ENCODE assay signal across 18 cellular contexts in genomic region chr3:49162751-49163419, GRCh38. TPM values are rescaled to one million over a fixed set of nuclear protein-coding genes. Genes with fewer than 3 reads are reported as not detected.
A peak's percentile ranks its signal among the peaks of the same experiment; 100 is the strongest.
DNase-seq lines count a peak whose midpoint lies in the region; ATAC-seq, FAIRE-seq and TF ChIP-seq lines count a peak whose summit lies in the region.
"Had no signal": no experiment of that assay in that cellular context is flagged by ENCODE, and none has a peak within 500 bp of the region (broad histone marks: within the 10 kb centered on the region; RNA-seq: fewer than 3 reads in every experiment).

No MANE protein-coding gene starts in this region.

- H2AFZ ChIP-seq in HCT116 (ENCODE audit: low read depth, low read length, poor library complexity, severe bottlenecking) (no peak overlapping the region), K562 (ENCODE audit: low read depth, low read length) (no peak overlapping the region)

- no peaks in the 10 kb centered on the region for H3K9me1 ChIP-seq in K562 (ENCODE audit: control insufficient read depth, insufficient read depth, low read length)

- no peak overlapping the region for H3K4me3 Mint-ChIP-seq in activated naive CD4-positive, alpha-beta T cell treated with anti-CD3 and anti-CD28 coated beads, Interleukin-2, amount 50 U/mL, for 24 hours
- H3K4me3 Mint-ChIP-seq: HFFc6 had no signal

- H3K9me2 ChIP-seq in HCT116 (ENCODE audit: insufficient read depth): no peaks in the 10 kb centered on the region

- peaks cover 5% of the 10 kb centered on the region for H3K36me3 Mint-ChIP-seq in activated naive CD4-positive, alpha-beta T cell treated with anti-CD3 and anti-CD28 coated beads, Interleukin-2, amount 50 U/mL, for 24 hours

- TF ChIP-seq POLR2A in HCT116 (IDR thresholded peaks at IDR 0.05; ENCODE audit: borderline replicate concordance, extremely low read depth, insufficient read depth, insufficient read length): no peak
- TF ChIP-seq POLR2A in K562 (conservative IDR thresholded peaks at IDR 0.05): 0 out of 2 replicates have a peak, but pooled peaks have one; percentile 31

- CTCF ChIA-PET in HCT116 (lab: Charles Lee) (interaction anchor here (1.1 to 2.1 kb wide), 2 partner anchors 8 to 286 kb away, joined by 3 to 6 read pairs; partner anchors contain the start of gene KLHDC8B), K562 (lab: Yijun Ruan, JAX; ENCODE audit: low intra/inter-chr PET ratio) (no interaction called here)

- H3K79me2 ChIP-seq in HCT116 (ENCODE audit: insufficient read depth, low read length) (peaks cover 32% of the 10 kb centered on the region), K562 (ENCODE audit: control insufficient read depth, insufficient read depth, low read length) (peaks cover 26% of the 10 kb centered on the region)

- 0 out of 22 replicates have a peak, but pooled peaks cover 0 to 4% (median 0%) of the 10 kb centered on the region in 11 experiments for H3K9me3 ChIP-seq in BLaER1 treated with 17β-estradiol and CSF1 and Interleukin-3, amounts not matched to agents 10 nM and 100 nM (replicated peaks in 1 of 11)
- H3K9me3 ChIP-seq in HCT116 (ENCODE audit: control insufficient read depth in 1 of 2, insufficient read depth in 1 of 2, low read depth in 1 of 2, low read length in 2 of 2): no peaks in the 10 kb centered on the region
- H3K9me3 ChIP-seq in K562 (replicated peaks; ENCODE audit: control insufficient read depth, insufficient read depth, low read depth, low read length): peaks cover 5% of the 10 kb centered on the region; the same call in 1 of the 2 replicates
- H3K9me3 ChIP-seq: HAP-1 had no signal

- no peak for FAIRE-seq in K562 (lab: Jason Lieb, UNC)
- FAIRE-seq: GM19239, H1 had no signal

- no peak overlapping the region for H3K4me3 ChIP-seq in BLaER1 treated with 17β-estradiol and CSF1 and Interleukin-3, amounts not matched to agents 10 nM and 100 nM
- no peak overlapping the region for H3K4me3 ChIP-seq in HCT116 (replicated peaks in 1 of 2; ENCODE audit: low read depth in 1 of 2, low read length in 2 of 2)
- no peak overlapping the region for H3K4me3 ChIP-seq in K562
- H3K4me3 ChIP-seq: HAP-1 had no signal

- peaks cover 49 to 71% (median 61%) of the 10 kb centered on the region in 10 experiments for H3K4me1 ChIP-seq in BLaER1 treated with 17β-estradiol and CSF1 and Interleukin-3, amounts not matched to agents 10 nM and 100 nM
- H3K4me1 ChIP-seq in HCT116 (ENCODE audit: control insufficient read depth in 1 of 2, insufficient read depth in 2 of 2, low read length in 2 of 2): peaks cover 9 to 18% of the 10 kb centered on the region in 2 experiments
- H3K4me1 ChIP-seq in K562 (replicated peaks in 1 of 2; ENCODE audit: control insufficient read depth in 2 of 2, insufficient read depth in 2 of 2, low read length in 2 of 2): peaks cover 7 to 22% of the 10 kb centered on the region in 2 experiments; a peak in 3 of 5 replicates

- H3K27me3 ChIP-seq in BLaER1 treated with 17β-estradiol and CSF1 and Interleukin-3, amounts not matched to agents 10 nM and 100 nM: no peaks in the 10 kb centered on the region
- H3K27me3 ChIP-seq in HCT116 (ENCODE audit: insufficient read depth, low read length) (no peaks in the 10 kb centered on the region), K562 (ENCODE audit: control insufficient read depth in 2 of 2, insufficient read depth in 2 of 2, low read length in 2 of 2) (no peaks in the 10 kb centered on the region)

- BruUV-seq in HCT116 (replicated peaks; lab: Mats Ljungman, UMichigan) (no TSS peak), K562 (replicated peaks; lab: Mats Ljungman, UMichigan) (no TSS peak)

- TF ChIP-seq RAD21 in HCT116 (IDR thresholded peaks at IDR 0.05; ENCODE audit: low read depth) (no peak), K562 (CRISPR knock-in tag; conservative IDR thresholded peaks at IDR 0.05 in 1 of 2, IDR thresholded peaks at IDR 0.05 in 1 of 2) (no peak)

- POLR2A ChIA-PET in HCT116 (lab: Charles Lee) (no interaction called here), K562 (lab: Yijun Ruan, JAX) (interaction anchor here (1.1 kb wide), 1 partner anchor 10 kb away, joined by 3 read pairs; no protein-coding TSS in a partner anchor)

- peak overlapping the region; percentile 41 for H3K27ac Mint-ChIP-seq in activated naive CD4-positive, alpha-beta T cell treated with anti-CD3 and anti-CD28 coated beads, Interleukin-2, amount 50 U/mL, for 24 hours
- H3K27ac Mint-ChIP-seq: HFFc6 had no signal

- H3K27me3 Mint-ChIP-seq in activated naive CD4-positive, alpha-beta T cell treated with anti-CD3 and anti-CD28 coated beads, Interleukin-2, amount 50 U/mL, for 24 hours: no peaks in the 10 kb centered on the region
- H3K27me3 Mint-ChIP-seq: CD4-positive, alpha-beta T cell had no signal

- intact Hi-C loops in HCT116 (cut with micrococcal nuclease): no loop called here
- intact Hi-C loops in K562 (cut with micrococcal nuclease): loop anchor here (10.0 kb wide), 1 partner anchor 138 kb away; the partner anchor contains the start of genes IMPDH2 and NDUFAF3
- intact Hi-C loops in sciatic nerve (cut with DNase I): no loop called here

- RAD21 ChIA-PET in HCT116 (lab: Charles Lee; ENCODE audit: low non-redundant PET in 1 of 2, low total read pairs in 2 of 2, uncharacterized antibody in 2 of 2, unreplicated experiment in 2 of 2): no interaction called here

- DNase-seq in activated naive CD4-positive, alpha-beta T cell treated with anti-CD3 and anti-CD28 coated beads, Interleukin-2, amount 50 U/mL, for 16 hours: no peak
- DNase-seq in HCT116 (ENCODE audit: low read depth, low spot score) (no peak), K562 (ENCODE audit: extremely low read depth in 1 of 4, low spot score in 3 of 4) (no peak), sciatic nerve (ENCODE audit: low spot score) (no peak)
- no peak for DNase-seq in activated CD4-positive, alpha-beta T cell treated with anti-CD3 and anti-CD28 coated beads, Interleukin-2, amount 50 U/mL, for 1 hour
- DNase-seq: 8988T; C1 segment of cervical spinal cord; Calu3; CD4-positive, alpha-beta T cell; DMS 273 treated with DMSO at 0.1 percent for 48 hours; HFFc6; IMR-90 had no signal

- no peak for TF ChIP-seq EP300 in K562 (IDR thresholded peaks at IDR 0.05; ENCODE audit: low read length)

- peak overlapping the region in 10 of 11 experiments; percentile 1 to 72 (median 58); a peak in 19 of 22 replicates for H3K27ac ChIP-seq in BLaER1 treated with 17β-estradiol and CSF1 and Interleukin-3, amounts not matched to agents 10 nM and 100 nM
- no peak overlapping the region for H3K27ac ChIP-seq in HCT116 (ENCODE audit: low read depth, low read length)
- H3K27ac ChIP-seq in K562 (ENCODE audit: extremely low read depth, low read depth, low read length): no peak overlapping the region

- H3K4me1 Mint-ChIP-seq in activated naive CD4-positive, alpha-beta T cell treated with anti-CD3 and anti-CD28 coated beads, Interleukin-2, amount 50 U/mL, for 24 hours: peaks cover 30% of the 10 kb centered on the region

- peaks cover 0 to 31% (median 5%) of the 10 kb centered on the region in 11 experiments; a peak in 7 of 22 replicates for H4K20me1 ChIP-seq in BLaER1 treated with 17β-estradiol and CSF1 and Interleukin-3, amounts not matched to agents 10 nM and 100 nM
- H4K20me1 ChIP-seq in HCT116 (ENCODE audit: insufficient read depth) (no peaks in the 10 kb centered on the region), K562 (replicated peaks; ENCODE audit: control insufficient read depth, insufficient read depth, low read length) (no peaks in the 10 kb centered on the region)

- WGBS in K562 (ENCODE audit: insufficient coverage, low coverage, missing lambda C conversion rate): 97% methylated on average over 17 of the region's 21 CpGs

- no peak for ATAC-seq in HCT116
- ATAC-seq in K562: no peak
- no peak for ATAC-seq in sciatic nerve
- no peak for ATAC-seq in HG02610 (IDR thresholded peaks at IDR 0.05; ENCODE audit: unreplicated experiment)

- H3K9me3 Mint-ChIP-seq in activated naive CD4-positive, alpha-beta T cell treated with anti-CD3 and anti-CD28 coated beads, Interleukin-2, amount 50 U/mL, for 24 hours: no peaks in the 10 kb centered on the region
- H3K9me3 Mint-ChIP-seq: CD4-positive, alpha-beta T cell; HFFc6 had no signal

- H3K36me3 ChIP-seq in BLaER1 treated with 17β-estradiol and CSF1 and Interleukin-3, amounts not matched to agents 10 nM and 100 nM: peaks cover 16 to 36% (median 28%) of the 10 kb centered on the region in 11 experiments
- peaks cover 11 to 17% of the 10 kb centered on the region in 2 experiments for H3K36me3 ChIP-seq in HCT116 (ENCODE audit: control insufficient read depth in 1 of 2, insufficient read depth in 2 of 2, low read length in 2 of 2)
- peaks cover 32% of the 10 kb centered on the region; the same call in 2 of the 3 replicates for H3K36me3 ChIP-seq in K562 (ENCODE audit: control insufficient read depth, insufficient read depth, low read length)

- peak overlapping the region; percentile 41 to 98 (median 65) for H3K4me2 ChIP-seq in BLaER1 treated with 17β-estradiol and CSF1 and Interleukin-3, amounts not matched to agents 10 nM and 100 nM
- H3K4me2 ChIP-seq in HCT116 (ENCODE audit: low read length) (no peak overlapping the region), K562 (ENCODE audit: insufficient read depth, low read length) (no peak overlapping the region)

- TF ChIP-seq CTCF in HCT116 (IDR thresholded peaks at IDR 0.05 in 2 of 3, conservative IDR thresholded peaks at IDR 0.05 in 1 of 3; ENCODE audit: borderline replicate concordance in 1 of 3, insufficient read depth in 1 of 3, low read depth in 2 of 3, low read length in 2 of 3) (no peak), K562 (IDR thresholded peaks at IDR 0.05 in 2 of 3, conservative IDR thresholded peaks at IDR 0.05 in 1 of 3; ENCODE audit: insufficient read depth in 2 of 3, low read depth in 1 of 3, low read length in 3 of 3) (no peak)

- H3K9ac ChIP-seq in BLaER1 treated with 17β-estradiol and CSF1 and Interleukin-3, amounts not matched to agents 10 nM and 100 nM: peak overlapping the region in 9 of 11 experiments; percentile 4 to 52 (median 28); a peak in 7 of 22 replicates
- H3K9ac ChIP-seq in HCT116 (ENCODE audit: low read length) (no peak overlapping the region), K562 (ENCODE audit: insufficient read depth in 1 of 2, low read depth in 2 of 2, low read length in 2 of 2) (peak overlapping the region in 1 of 2 experiments; percentile 17; a peak in 1 of 4 replicates)

- in situ Hi-C loops in K562 (cut with MboI): loop anchor here (25.0 kb wide), 1 partner anchor 274 kb away; the partner anchor contains the start of gene NICN1

RNA-seq across cellular contexts. Expression of gene CCDC71, which starts 3.2 kb away (rescaled TPM):
- 32.8 TPM for total RNA-seq in HCT116 (2021; ENCODE audit: unreplicated experiment)
- polyA plus RNA-seq in HCT116 (2012): 19.7 and 24.3 TPM in 2 replicates
- 13.4 and 54.6 TPM in 2 replicates for total RNA-seq in K562 (2011; cell fraction: chromatin; rRNA removed; ENCODE audit: low replicate concordance)
- 53.7 and 63.5 TPM in 2 replicates for total RNA-seq in K562 (2011; cell fraction: nucleolus; rRNA removed)
- total RNA-seq in K562 (2011; cell fraction: nucleoplasm; rRNA removed): 22.3 and 35.1 TPM in 2 replicates
- total RNA-seq in K562 (2014; rRNA removed): 14.3 and 24.7 TPM in 2 replicates
- total RNA-seq in K562 (2014; rRNA removed; fragmentation: Illumina TruSeq; extraction: Trizol): 5.6 and 7.4 TPM in 2 replicates
- 12.2 and 13.0 TPM in 2 replicates for total RNA-seq in K562 (2015; rRNA removed; fragmentation: Illumina TruSeq; extraction: Trizol)
- total RNA-seq in K562 (2021): 18.4 and 18.7 TPM in 2 replicates
- polyA plus RNA-seq in K562 (2011; rRNA removed): 14.1 and 15.6 TPM in 2 replicates
- 19.2 and 44.4 TPM in 2 replicates for polyA plus RNA-seq in K562 (2011; cell fraction: cytosol; rRNA removed)
- 10.1 and 19.3 TPM in 2 replicates for polyA plus RNA-seq in K562 (2011; cell fraction: nucleus; rRNA removed)
- polyA plus RNA-seq in K562 (2012): 14.7 and 17.3 TPM in 2 replicates
- 17.1 and 20.1 TPM in 2 replicates for polyA plus RNA-seq in K562 (2014; fragmentation: Illumina TruSeq; extraction: Trizol)
- under 1 TPM; 0.13 to 0.31 TPM for polyA plus RNA-seq in K562 (2014; fragmentation: Nextera tagmentation; extraction: Ambion mirVana)
- polyA plus RNA-seq in K562 (2014; rRNA removed): 19.3 and 21.7 TPM in 2 replicates
- polyA minus RNA-seq in K562 (2011; rRNA and poly(A)+ RNA removed): 15.1 and 20.5 TPM in 2 replicates
- polyA minus RNA-seq in K562 (2011; cell fraction: cytosol; rRNA and poly(A)+ RNA removed): 12.4 and 16.3 TPM in 2 replicates
- polyA minus RNA-seq in K562 (2011; cell fraction: nucleus; rRNA and poly(A)+ RNA removed): 27.5 and 33.1 TPM in 2 replicates
- 20.7 TPM for total RNA-seq in sciatic nerve

RNA-seq across cellular contexts. Expression of gene KLHDC8B, which starts 8.5 kb away (rescaled TPM):
- total RNA-seq in HCT116 (2021; ENCODE audit: unreplicated experiment) (10.4 TPM), K562 (2014; rRNA removed) (28.6 and 39.4 TPM in 2 replicates), K562 (2014; rRNA removed; fragmentation: Illumina TruSeq; extraction: Trizol) (23.3 and 25.2 TPM in 2 replicates), K562 (2015; rRNA removed; fragmentation: Illumina TruSeq; extraction: Trizol) (24.1 and 25.6 TPM in 2 replicates), K562 (2021) (32.9 and 34.1 TPM in 2 replicates), sciatic nerve (32.5 TPM)
- polyA plus RNA-seq in HCT116 (2012): 10.8 and 11.6 TPM in 2 replicates
- 21.4 and 56.1 TPM in 2 replicates for total RNA-seq in K562 (2011; cell fraction: chromatin; rRNA removed; ENCODE audit: low replicate concordance)
- 52.7 and 60.5 TPM in 2 replicates for total RNA-seq in K562 (2011; cell fraction: nucleolus; rRNA removed)
- 34.7 and 36.8 TPM in 2 replicates for total RNA-seq in K562 (2011; cell fraction: nucleoplasm; rRNA removed)
- polyA plus RNA-seq in K562 (2011; rRNA removed) (33.9 and 34.8 TPM in 2 replicates), K562 (2014; fragmentation: Illumina TruSeq; extraction: Trizol) (24.1 and 30.4 TPM in 2 replicates), K562 (2014; fragmentation: Nextera tagmentation; extraction: Ambion mirVana) (1 to 10 TPM; 6.9 TPM), K562 (2014; rRNA removed) (20.2 and 25.5 TPM in 2 replicates)
- polyA plus RNA-seq in K562 (2011; cell fraction: cytosol; rRNA removed): 32.7 and 43.1 TPM in 2 replicates
- 49.0 and 53.6 TPM in 2 replicates for polyA plus RNA-seq in K562 (2011; cell fraction: nucleus; rRNA removed)
- 28.6 and 59.4 TPM in 2 replicates for polyA plus RNA-seq in K562 (2012)
- 24.4 and 28.8 TPM in 2 replicates for polyA minus RNA-seq in K562 (2011; rRNA and poly(A)+ RNA removed)
- polyA minus RNA-seq in K562 (2011; cell fraction: cytosol; rRNA and poly(A)+ RNA removed): 15.7 and 18.0 TPM in 2 replicates
- polyA minus RNA-seq in K562 (2011; cell fraction: nucleus; rRNA and poly(A)+ RNA removed): 20.1 and 28.9 TPM in 2 replicates

RNA-seq across cellular contexts. Expression of gene LAMB2, which starts 30.0 kb away (rescaled TPM):
- total RNA-seq in HCT116 (2021; ENCODE audit: unreplicated experiment) (213 TPM), K562 (2014; rRNA removed) (11.1 and 16.2 TPM in 2 replicates), K562 (2014; rRNA removed; fragmentation: Illumina TruSeq; extraction: Trizol) (4.9 and 6.0 TPM in 2 replicates), K562 (2015; rRNA removed; fragmentation: Illumina TruSeq; extraction: Trizol) (6.4 and 6.7 TPM in 2 replicates), K562 (2021) (17.5 and 17.9 TPM in 2 replicates), sciatic nerve (515 TPM)
- polyA plus RNA-seq in HCT116 (2012): 277 and 293 TPM in 2 replicates
- total RNA-seq in K562 (2011; cell fraction: chromatin; rRNA removed; ENCODE audit: low replicate concordance): 150 and 415 TPM in 2 replicates
- 171 and 192 TPM in 2 replicates for total RNA-seq in K562 (2011; cell fraction: nucleolus; rRNA removed)
- 123 and 131 TPM in 2 replicates for total RNA-seq in K562 (2011; cell fraction: nucleoplasm; rRNA removed)
- polyA plus RNA-seq in K562 (2011; rRNA removed) (19.9 and 39.0 TPM in 2 replicates), K562 (2014; fragmentation: Illumina TruSeq; extraction: Trizol) (17.2 and 18.4 TPM in 2 replicates), K562 (2014; fragmentation: Nextera tagmentation; extraction: Ambion mirVana) (1 to 10 TPM; 1.4 to 3.0 TPM), K562 (2014; rRNA removed) (22.8 and 26.0 TPM in 2 replicates)
- 17.5 and 18.1 TPM in 2 replicates for polyA plus RNA-seq in K562 (2011; cell fraction: cytosol; rRNA removed)
- 458 and 581 TPM in 2 replicates for polyA plus RNA-seq in K562 (2011; cell fraction: nucleus; rRNA removed)
- 23.7 and 43.7 TPM in 2 replicates for polyA plus RNA-seq in K562 (2012)
- 20.4 and 20.6 TPM in 2 replicates for polyA minus RNA-seq in K562 (2011; rRNA and poly(A)+ RNA removed)
- polyA minus RNA-seq in K562 (2011; cell fraction: cytosol; rRNA and poly(A)+ RNA removed): 13.8 and 22.3 TPM in 2 replicates
- 29.9 and 34.7 TPM in 2 replicates for polyA minus RNA-seq in K562 (2011; cell fraction: nucleus; rRNA and poly(A)+ RNA removed)

RNA-seq across cellular contexts. Expression of gene USP19, which starts 42.3 kb away (rescaled TPM):
- total RNA-seq in HCT116 (2021; ENCODE audit: unreplicated experiment): 92.8 TPM
- polyA plus RNA-seq in HCT116 (2012): 58.3 and 75.2 TPM in 2 replicates
- 72.0 and 145 TPM in 2 replicates for total RNA-seq in K562 (2011; cell fraction: chromatin; rRNA removed; ENCODE audit: low replicate concordance)
- total RNA-seq in K562 (2011; cell fraction: nucleolus; rRNA removed): 82.7 and 95.3 TPM in 2 replicates
- total RNA-seq in K562 (2011; cell fraction: nucleoplasm; rRNA removed): 51.1 and 55.9 TPM in 2 replicates
- total RNA-seq in K562 (2014; rRNA removed): 38.1 and 42.0 TPM in 2 replicates
- 15.5 and 20.0 TPM in 2 replicates for total RNA-seq in K562 (2014; rRNA removed; fragmentation: Illumina TruSeq; extraction: Trizol)
- total RNA-seq in K562 (2015; rRNA removed; fragmentation: Illumina TruSeq; extraction: Trizol): 20.8 and 25.2 TPM in 2 replicates
- total RNA-seq in K562 (2021): 64.7 and 65.9 TPM in 2 replicates
- polyA plus RNA-seq in K562 (2011; rRNA removed): 36.9 and 43.3 TPM in 2 replicates
- 29.8 and 52.3 TPM in 2 replicates for polyA plus RNA-seq in K562 (2011; cell fraction: cytosol; rRNA removed)
- polyA plus RNA-seq in K562 (2011; cell fraction: nucleus; rRNA removed): 124 and 151 TPM in 2 replicates
- polyA plus RNA-seq in K562 (2012): 32.1 and 45.6 TPM in 2 replicates
- 34.9 and 37.6 TPM in 2 replicates for polyA plus RNA-seq in K562 (2014; fragmentation: Illumina TruSeq; extraction: Trizol)
- polyA plus RNA-seq in K562 (2014; fragmentation: Nextera tagmentation; extraction: Ambion mirVana): under 1 TPM; 0.24 to 0.43 TPM
- polyA plus RNA-seq in K562 (2014; rRNA removed): 37.9 and 47.7 TPM in 2 replicates
- polyA minus RNA-seq in K562 (2011; rRNA and poly(A)+ RNA removed): 61.0 and 69.3 TPM in 2 replicates
- 30.9 and 34.9 TPM in 2 replicates for polyA minus RNA-seq in K562 (2011; cell fraction: cytosol; rRNA and poly(A)+ RNA removed)
- 32.2 and 36.4 TPM in 2 replicates for polyA minus RNA-seq in K562 (2011; cell fraction: nucleus; rRNA and poly(A)+ RNA removed)
- total RNA-seq in sciatic nerve: 55.7 TPM

RNA-seq across cellular contexts. Expression of gene QARS1, which starts 58.3 kb away (rescaled TPM):
- total RNA-seq in HCT116 (2021; ENCODE audit: unreplicated experiment) (346 TPM), K562 (2014; rRNA removed) (273 and 315 TPM in 2 replicates), K562 (2014; rRNA removed; fragmentation: Illumina TruSeq; extraction: Trizol) (146 and 170 TPM in 2 replicates), K562 (2015; rRNA removed; fragmentation: Illumina TruSeq; extraction: Trizol) (176 TPM in 2 replicates), K562 (2021) (297 and 298 TPM in 2 replicates), sciatic nerve (123 TPM)
- 451 and 469 TPM in 2 replicates for polyA plus RNA-seq in HCT116 (2012)
- total RNA-seq in K562 (2011; cell fraction: chromatin; rRNA removed; ENCODE audit: low replicate concordance): 244 and 492 TPM in 2 replicates
- total RNA-seq in K562 (2011; cell fraction: nucleolus; rRNA removed): 317 and 343 TPM in 2 replicates
- 254 and 266 TPM in 2 replicates for total RNA-seq in K562 (2011; cell fraction: nucleoplasm; rRNA removed)
- polyA plus RNA-seq in K562 (2011; rRNA removed) (148 and 237 TPM in 2 replicates), K562 (2014; fragmentation: Illumina TruSeq; extraction: Trizol) (305 and 381 TPM in 2 replicates), K562 (2014; fragmentation: Nextera tagmentation; extraction: Ambion mirVana) (100 to 1,000 TPM; 230 to 310 TPM), K562 (2014; rRNA removed) (249 and 307 TPM in 2 replicates)
- 380 and 435 TPM in 2 replicates for polyA plus RNA-seq in K562 (2011; cell fraction: cytosol; rRNA removed)
- 784 and 828 TPM in 2 replicates for polyA plus RNA-seq in K562 (2011; cell fraction: nucleus; rRNA removed)
- polyA plus RNA-seq in K562 (2012): 296 and 574 TPM in 2 replicates
- 102 and 120 TPM in 2 replicates for polyA minus RNA-seq in K562 (2011; rRNA and poly(A)+ RNA removed)
- polyA minus RNA-seq in K562 (2011; cell fraction: cytosol; rRNA and poly(A)+ RNA removed): 130 and 143 TPM in 2 replicates
- 162 and 207 TPM in 2 replicates for polyA minus RNA-seq in K562 (2011; cell fraction: nucleus; rRNA and poly(A)+ RNA removed)

Comparison
In these comparisons a context has a peak if more than half of its experiments do, and no peak if none do; other contexts are left out.
1. H3K27ac ChIP-seq: peak in BLaER1 treated with 17β-estradiol and CSF1 and Interleukin-3, amounts not matched to agents 10 nM and 100 nM (10 of 11); none in HCT116 (single experiment) and K562 (single experiment).
2. H3K4me2 ChIP-seq: peak in BLaER1 treated with 17β-estradiol and CSF1 and Interleukin-3, amounts not matched to agents 10 nM and 100 nM (11 of 11); none in HCT116 (single experiment) and K562 (single experiment).